1 cellular context compared by ENCODE assay signal in genomic region chr10:73999703-74000102, GRCh38.
TF ChIP-seq lines count a peak whose summit lies in the region.

No MANE protein-coding gene starts in this region.

TF ChIP-seq in GM23338, 12 proteins besides CTCF, POLR2A, EP300 and RAD21 (continued from another document):
- TF ChIP-seq ZNF462 (CRISPR knock-in tag; IDR thresholded peaks at IDR 0.05) = no peak
- TF ChIP-seq ETS1 (IDR thresholded peaks at IDR 0.05) = no peak
- TF ChIP-seq CREB1 (CRISPR knock-in tag; IDR thresholded peaks at IDR 0.05; ENCODE audit: low read depth) = no peak
- no peak for TF ChIP-seq POLR2AphosphoS5 (IDR thresholded peaks at IDR 0.05; ENCODE audit: low read depth)
- no peak for TF ChIP-seq ZNF331 (CRISPR knock-in tag; IDR thresholded peaks at IDR 0.05; ENCODE audit: low read depth)
- no peak for TF ChIP-seq JUNB (IDR thresholded peaks at IDR 0.05; ENCODE audit: unreplicated experiment)
- TF ChIP-seq EZH2 (IDR thresholded peaks at IDR 0.05; ENCODE audit: low read depth, unreplicated experiment) = no peak
- TF ChIP-seq REST (IDR thresholded peaks at IDR 0.05; ENCODE audit: unreplicated experiment) = no peak
- no peak for TF ChIP-seq ZNF114 (CRISPR knock-in tag; IDR thresholded peaks at IDR 0.05)
- no peak for TF ChIP-seq STAT1 (IDR thresholded peaks at IDR 0.05; ENCODE audit: unreplicated experiment)
- no peak for TF ChIP-seq EZH2phosphoT487 (IDR thresholded peaks at IDR 0.05; ENCODE audit: unreplicated experiment)
TF ChIP-seq in GM23338: peak in this region for 0.
